In the genomic region with DNA sequence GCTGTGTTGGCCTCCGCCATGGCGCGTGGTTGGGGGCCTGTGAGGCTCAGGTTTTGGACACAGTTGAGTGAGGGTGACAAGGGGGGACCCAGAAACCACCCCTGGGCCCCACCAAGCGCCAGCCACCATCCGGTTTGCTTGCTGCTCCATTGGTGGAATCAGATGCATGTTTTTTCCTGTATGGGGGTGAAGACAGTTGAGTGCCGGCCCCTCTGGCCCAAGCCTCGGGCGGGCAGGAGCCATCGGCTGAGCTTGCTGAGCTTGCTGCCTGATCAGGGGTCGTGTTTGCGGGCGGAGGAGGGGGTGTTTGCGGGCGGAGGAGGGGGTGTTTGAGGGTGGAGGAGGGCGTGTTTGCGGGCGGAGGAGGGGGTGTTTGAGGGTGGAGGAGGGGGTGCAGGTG, we compare ENCODE assay signal across 28 cellular contexts.
"Had no signal": no experiment of that assay in that cellular context is flagged by ENCODE, and none has a peak within 500 bp of the region (broad histone marks: within the 10 kb centered on the region; RNA-seq: fewer than 3 reads in every experiment).

No MANE protein-coding gene starts in this region.

- ATAC-seq: PC-3, T-cell had no signal

- H3K9me3 Mint-ChIP-seq: activated CD4-positive, alpha-beta memory T cell treated with anti-CD3 and anti-CD28 coated beads, Interleukin-2, amount 10 ng/mL, durations not matched to agents 7 days and 5 days; activated CD4-positive, alpha-beta T cell treated with anti-CD3 and anti-CD28 coated beads, Interleukin-2, amount 10 ng/mL, durations not matched to agents 7 days and 5 days; activated T-helper 1 cell treated with anti-CD3 and anti-CD28 coated beads, Interleukin-12 subunit alpha, Interleukin-12 subunit beta, Interleukin-2, Interleukin-4 antibody, amounts not matched to agents 30 ng/mL and 10 ng/mL and 1 ng/mL, durations not matched to agents 14 hours and 24 hours and 36 hours; T-cell had no signal

- H3K27me3 ChIP-seq: brain microvascular endothelial cell had no signal

- H3K27ac ChIP-seq: brain microvascular endothelial cell, VCaP had no signal

- DNase-seq: activated CD4-positive, alpha-beta memory T cell treated with anti-CD3 and anti-CD28 coated beads, Interleukin-2, amount 10 ng/mL, durations not matched to agents 7 days and 5 days; activated CD4-positive, alpha-beta T cell treated with anti-CD3 and anti-CD28 coated beads, Interleukin-2, amount 10 ng/mL, durations not matched to agents 7 days and 5 days; activated CD4-positive, CD25-positive, alpha-beta regulatory T cell; activated CD8-positive, alpha-beta memory T cell treated with anti-CD3 and anti-CD28 coated beads, Interleukin-2, amount 50 U/mL, for 4 hours; activated effector memory CD4-positive, alpha-beta T cell treated with Interleukin-2 at 50 U/mL for 16 hours; activated naive CD4-positive, alpha-beta T cell; amygdala; brain microvascular endothelial cell; cerebellar nuclear complex; MM.1S; NCI-H1105 treated with DMSO at 0.1 percent for 48 hours; NCI-H1436 treated with DMSO at 0.1 percent for 48 hours; NCI-H187; NCI-H2081; NCI-H510A treated with DMSO at 0.1 percent for 48 hours; NCI-H69; NK-92 treated with Interleukin-12 subunit alpha and Interleukin-12 subunit beta, amount 100 ng/mL, for 24 hours; PC-3; SIG-M5; T-cell; T-helper 2 cell; T1000 had no signal

- FAIRE-seq: colon, RCC 7860, TTC549 had no signal

- H3K27me3 Mint-ChIP-seq: activated CD4-positive, alpha-beta memory T cell treated with anti-CD3 and anti-CD28 coated beads, Interleukin-2, amount 10 ng/mL, durations not matched to agents 7 days and 5 days; activated CD4-positive, alpha-beta T cell treated with anti-CD3 and anti-CD28 coated beads, Interleukin-2, amount 10 ng/mL, durations not matched to agents 7 days and 5 days; activated naive CD8-positive, alpha-beta T cell; T-cell had no signal

- H3K36me3 Mint-ChIP-seq: activated naive CD8-positive, alpha-beta T cell had no signal

- H3K4me3 Mint-ChIP-seq: activated CD4-positive, alpha-beta memory T cell treated with anti-CD3 and anti-CD28 coated beads, Interleukin-2, amount 10 ng/mL, durations not matched to agents 7 days and 5 days; activated CD4-positive, alpha-beta T cell treated with anti-CD3 and anti-CD28 coated beads, Interleukin-2, amount 10 ng/mL, durations not matched to agents 7 days and 5 days; activated naive CD8-positive, alpha-beta T cell; activated T-helper 1 cell treated with anti-CD3 and anti-CD28 coated beads, Interleukin-12 subunit alpha, Interleukin-12 subunit beta, Interleukin-2, Interleukin-4 antibody, amounts not matched to agents 30 ng/mL and 10 ng/mL and 1 ng/mL, durations not matched to agents 14 hours and 24 hours and 36 hours; T-cell had no signal

- H3K27ac Mint-ChIP-seq: activated CD4-positive, alpha-beta memory T cell treated with anti-CD3 and anti-CD28 coated beads, Interleukin-2, amount 10 ng/mL, durations not matched to agents 7 days and 5 days; activated CD4-positive, alpha-beta T cell treated with anti-CD3 and anti-CD28 coated beads, Interleukin-2, amount 10 ng/mL, durations not matched to agents 7 days and 5 days; activated naive CD8-positive, alpha-beta T cell; activated T-helper 1 cell treated with anti-CD3 and anti-CD28 coated beads, Interleukin-12 subunit alpha, Interleukin-12 subunit beta, Interleukin-2, Interleukin-4 antibody, amounts not matched to agents 30 ng/mL and 10 ng/mL and 1 ng/mL, durations not matched to agents 14 hours and 24 hours and 36 hours; T-cell had no signal
